Comparison of ENCODE assay signal across 28 cellular contexts in genomic region chr11:31264834-31265233, GRCh38.
"Had no signal": no experiment of that assay in that cellular context is flagged by ENCODE, and none has a peak within 500 bp of the region (broad histone marks: within the 10 kb centered on the region; RNA-seq: fewer than 3 reads in every experiment).

No MANE protein-coding gene starts in this region.

- DNase-seq: activated CD4-positive, alpha-beta memory T cell treated with anti-CD3 and anti-CD28 coated beads for 36 hours; activated CD4-positive, alpha-beta T cell treated with anti-CD3 and anti-CD28 coated beads, Interleukin-2, amount 10 ng/mL, durations not matched to agents 7 days and 5 days; activated CD4-positive, CD25-positive, alpha-beta regulatory T cell; activated gamma-delta T cell; activated naive CD4-positive, alpha-beta T cell treated with anti-CD3 and anti-CD28 coated beads for 36 hours; activated T-cell treated with anti-CD3 and anti-CD28 coated beads for 4 hours; activated T-cell treated with anti-CD3 and anti-CD28 coated beads, Interleukin-2, amount 50 U/mL, for 48 hours; aorta; caudate nucleus; NCI-H1092; NCI-H1417 treated with DMSO at 0.1 percent for 48 hours; NCI-H1694; NCI-H2029 treated with DMSO at 0.1 percent for 48 hours; NCI-H510A treated with DMSO at 0.1 percent for 48 hours; NCI-H69; NK-92 treated with Interleukin-12 subunit alpha and Interleukin-12 subunit beta, amount 100 ng/mL, for 24 hours; OCI-M1; RPMI8226; SJCRH30; T-helper 17 cell; T-helper 9 cell had no signal

- H3K4me1 Mint-ChIP-seq: activated CD4-positive, alpha-beta T cell treated with anti-CD3 and anti-CD28 coated beads, Interleukin-2, amount 10 ng/mL, durations not matched to agents 7 days and 5 days; activated T-helper 17 cell treated with anti-CD3 and anti-CD28 coated beads, Interleukin-2, amount 50 U/mL, for 72 hours; IgD-negative memory B cell; T-helper 17 cell had no signal

- H3K4me2 ChIP-seq: KMS-11 had no signal

- ATAC-seq: activated T-helper 17 cell treated with anti-CD3 and anti-CD28 coated beads, Interleukin-2, amount 50 U/mL, for 72 hours; Panc1; Right ventricle myocardium inferior; T-helper 17 cell had no signal

- H3K36me3 ChIP-seq: breast epithelium, SJCRH30 had no signal

- H3K27ac Mint-ChIP-seq: activated CD4-positive, alpha-beta memory T cell treated with anti-CD3 and anti-CD28 coated beads for 36 hours; activated CD4-positive, alpha-beta T cell treated with anti-CD3 and anti-CD28 coated beads, Interleukin-2, amount 10 ng/mL, durations not matched to agents 7 days and 5 days; activated naive CD4-positive, alpha-beta T cell treated with anti-CD3 and anti-CD28 coated beads for 36 hours; activated naive CD8-positive, alpha-beta T cell; activated T-helper 17 cell treated with anti-CD3 and anti-CD28 coated beads, Interleukin-2, amount 50 U/mL, for 72 hours; IgD-negative memory B cell; T-helper 17 cell had no signal

- H3K36me3 Mint-ChIP-seq: activated CD4-positive, alpha-beta memory T cell treated with anti-CD3 and anti-CD28 coated beads for 36 hours; activated naive CD8-positive, alpha-beta T cell; IgD-negative memory B cell had no signal

- H3K4me1 ChIP-seq: breast epithelium, SJCRH30 had no signal

- H3K27me3 ChIP-seq: breast epithelium, SJCRH30 had no signal

- H3K27ac ChIP-seq: breast epithelium, KMS-11, SJCRH30 had no signal

- H3K4me3 Mint-ChIP-seq: activated CD4-positive, alpha-beta memory T cell treated with anti-CD3 and anti-CD28 coated beads for 36 hours; activated CD4-positive, alpha-beta T cell treated with anti-CD3 and anti-CD28 coated beads, Interleukin-2, amount 10 ng/mL, durations not matched to agents 7 days and 5 days; activated naive CD4-positive, alpha-beta T cell treated with anti-CD3 and anti-CD28 coated beads for 36 hours; activated naive CD8-positive, alpha-beta T cell; activated T-helper 17 cell treated with anti-CD3 and anti-CD28 coated beads, Interleukin-2, amount 50 U/mL, for 72 hours; IgD-negative memory B cell; T-helper 17 cell had no signal

- H3K9me3 Mint-ChIP-seq: activated CD4-positive, alpha-beta memory T cell treated with anti-CD3 and anti-CD28 coated beads for 36 hours; activated CD4-positive, alpha-beta T cell treated with anti-CD3 and anti-CD28 coated beads, Interleukin-2, amount 10 ng/mL, durations not matched to agents 7 days and 5 days; activated T-helper 17 cell treated with anti-CD3 and anti-CD28 coated beads, Interleukin-2, amount 50 U/mL, for 72 hours had no signal

- H3K4me3 ChIP-seq: breast epithelium, SJCRH30 had no signal

- H3K9me3 ChIP-seq: breast epithelium, SJCRH30 had no signal

- H3K27me3 Mint-ChIP-seq: activated CD4-positive, alpha-beta memory T cell treated with anti-CD3 and anti-CD28 coated beads for 36 hours; activated T-helper 17 cell treated with anti-CD3 and anti-CD28 coated beads, Interleukin-2, amount 50 U/mL, for 72 hours; IgD-negative memory B cell had no signal
